In the genomic region with DNA sequence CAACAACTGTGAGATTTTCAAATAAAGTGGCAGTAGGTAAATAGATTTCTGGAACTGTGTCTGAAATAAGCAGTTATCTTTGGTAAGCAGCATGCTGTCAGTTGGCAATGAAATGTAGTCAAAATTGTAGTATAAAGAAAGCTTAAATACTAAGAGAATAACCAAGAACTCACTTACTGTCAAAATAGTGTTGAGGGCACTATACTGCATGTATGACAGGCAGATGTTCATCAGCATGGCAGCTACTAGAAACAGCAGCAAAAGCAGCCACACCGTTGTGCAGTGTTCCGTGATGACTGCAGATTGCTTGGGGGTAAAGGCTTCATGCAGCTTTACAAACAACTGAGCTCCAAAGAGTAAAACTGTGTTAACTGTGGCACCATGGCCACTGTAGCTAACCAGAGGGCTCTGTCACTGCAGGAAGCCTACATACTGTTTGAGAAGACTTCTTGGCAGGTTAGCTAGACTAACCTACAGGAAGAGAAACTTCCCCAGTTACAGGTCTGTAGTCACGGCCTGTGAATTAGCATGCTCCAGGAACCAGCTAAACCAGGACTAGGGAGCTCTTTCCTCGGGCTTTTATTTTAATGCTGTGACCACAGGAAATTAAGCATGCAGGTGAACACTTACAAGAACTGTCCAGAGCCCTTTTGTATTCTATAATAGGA, we compare ENCODE assay signal across 17 cellular contexts.
A peak's percentile ranks its signal among the peaks of the same experiment; 100 is the strongest.
DNase-seq lines count a peak whose midpoint lies in the region; ATAC-seq and TF ChIP-seq lines count a peak whose summit lies in the region.
"Had no signal": no experiment of that assay in that cellular context is flagged by ENCODE, and none has a peak within 500 bp of the region (broad histone marks: within the 10 kb centered on the region; RNA-seq: fewer than 3 reads in every experiment).

No MANE protein-coding gene starts in this region.

- no peak overlapping the region for H3K27ac Mint-ChIP-seq in T-helper 2 cell treated with Interferon-gamma antibody and Interleukin-4, amounts not matched to agents 5 μg/mL and 100 μg/mL, for 36 hours
- H3K27ac Mint-ChIP-seq: CD14-positive monocyte had no signal

- TF ChIP-seq EP300 in ovary (IDR thresholded peaks at IDR 0.05): no peak

- no peaks in the 10 kb centered on the region for H3K4me1 ChIP-seq in ovary (ENCODE audit: insufficient read depth)

- H3K4me3 Mint-ChIP-seq in T-helper 2 cell treated with Interferon-gamma antibody and Interleukin-4, amounts not matched to agents 5 μg/mL and 100 μg/mL, for 36 hours: no peak overlapping the region
- H3K4me3 Mint-ChIP-seq: CD14-positive monocyte had no signal

- ATAC-seq in HG03108 (IDR thresholded peaks at IDR 0.05; ENCODE audit: unreplicated experiment): no peak

- no peak overlapping the region for H3K4me3 ChIP-seq in ovary

- intact Hi-C loops in ovary (cut with DNase I): no loop called here

- no peaks in the 10 kb centered on the region for H3K27me3 ChIP-seq in ovary

- H3K36me3 ChIP-seq in ovary: no peaks in the 10 kb centered on the region

- H3K9me3 ChIP-seq in ovary: no peaks in the 10 kb centered on the region

- TF ChIP-seq CTCF in ovary (IDR thresholded peaks at IDR 0.05): no peak

- no peaks in the 10 kb centered on the region for H3K36me3 Mint-ChIP-seq in T-helper 2 cell treated with Interferon-gamma antibody and Interleukin-4, amounts not matched to agents 5 μg/mL and 100 μg/mL, for 36 hours (ENCODE audit: low read depth)
- H3K36me3 Mint-ChIP-seq: CD14-positive monocyte had no signal

- H3K9me3 Mint-ChIP-seq in T-helper 2 cell treated with Interferon-gamma antibody and Interleukin-4, amounts not matched to agents 5 μg/mL and 100 μg/mL, for 36 hours: no peaks in the 10 kb centered on the region

- H3K4me1 Mint-ChIP-seq in T-helper 2 cell treated with Interferon-gamma antibody and Interleukin-4, amounts not matched to agents 5 μg/mL and 100 μg/mL, for 36 hours (ENCODE audit: low read depth): no peaks in the 10 kb centered on the region
- H3K4me1 Mint-ChIP-seq: CD14-positive monocyte had no signal

- 86 to 94% (median 90%) methylated on average over 4 of the region's 4 CpGs for WGBS in ovary, 3 donors

- H3K27ac ChIP-seq in ovary: no peak overlapping the region

- no peak for TF ChIP-seq POLR2A in ovary (IDR thresholded peaks at IDR 0.05)

- H3K27me3 Mint-ChIP-seq in T-helper 2 cell treated with Interferon-gamma antibody and Interleukin-4, amounts not matched to agents 5 μg/mL and 100 μg/mL, for 36 hours (ENCODE audit: low read depth): no peaks in the 10 kb centered on the region

- DNase-seq in DMS153 treated with DMSO at 0.1 percent for 48 hours (lab: John Stamatoyannopoulos, UW; ENCODE audit: unreplicated experiment): peak; percentile 33
- peak; percentile 86 for DNase-seq in NCI-H146 treated with DMSO at 0.1 percent for 48 hours (lab: John Stamatoyannopoulos, UW; ENCODE audit: unreplicated experiment)
- peak; percentile 92 for DNase-seq in NCI-H69 (lab: John Stamatoyannopoulos, UW)
- DNase-seq in renal cortical epithelial cell (ENCODE audit: low read depth): peak; percentile 9
- DNase-seq in ovary: no peak
- no peak for DNase-seq in T-helper 2 cell treated with Interferon-gamma antibody and Interleukin-4, amounts not matched to agents 5 μg/mL and 100 μg/mL, for 36 hours (ENCODE audit: low spot score)
- DNase-seq: ACHN, AML-193, GF-D8, Kasumi-1, MM.1S, NCI-H1092, NCI-H2171 treated with DMSO at 0.1 percent for 48 hours, NCI-H510A, T-helper 1 cell had no signal

Comparison
In these comparisons a context has a peak if more than half of its experiments do, and no peak if none do; other contexts are left out.
1. DNase-seq: peak in DMS153 treated with DMSO at 0.1 percent for 48 hours (single experiment), NCI-H146 treated with DMSO at 0.1 percent for 48 hours (single experiment), NCI-H69 (single experiment) and renal cortical epithelial cell (single experiment); none in ovary (0 of 5) and T-helper 2 cell treated with Interferon-gamma antibody and Interleukin-4, amounts not matched to agents 5 μg/mL and 100 μg/mL, for 36 hours (single experiment).